In genomic region chr5:9947944-9948343, GRCh38 we compare ENCODE assay signal across 22 cellular contexts.
"Had no signal": no experiment of that assay in that cellular context is flagged by ENCODE, and none has a peak within 500 bp of the region (broad histone marks: within the 10 kb centered on the region; RNA-seq: fewer than 3 reads in every experiment).

No MANE protein-coding gene starts in this region.

- H3K27me3 ChIP-seq: esophagus squamous epithelium, right atrium auricular region, spleen, testis, vagina had no signal

- H3K9me3 ChIP-seq: esophagus squamous epithelium, heart right ventricle, lower lobe of right lung, right atrium auricular region, spleen, testis, vagina had no signal

- ATAC-seq: activated CD8-positive, alpha-beta memory T cell treated with anti-CD3 and anti-CD28 coated beads, Interleukin-2, amount 10 ng/mL, durations not matched to agents 7 days and 5 days; activated CD8-positive, alpha-beta T cell treated with anti-CD3 and anti-CD28 coated beads for 36 hours; left colon; naive thymus-derived CD4-positive, alpha-beta T cell had no signal

- DNase-seq: activated CD4-positive, alpha-beta T cell treated with anti-CD3 and anti-CD28 coated beads, Interleukin-2, amount 10 ng/mL, durations not matched to agents 7 days and 5 days; activated CD4-positive, CD25-positive, alpha-beta regulatory T cell; activated CD8-positive, alpha-beta memory T cell treated with anti-CD3 and anti-CD28 coated beads, Interleukin-2, amount 10 ng/mL, durations not matched to agents 7 days and 5 days; activated CD8-positive, alpha-beta T cell treated with anti-CD3 and anti-CD28 coated beads for 36 hours; activated effector memory CD4-positive, alpha-beta T cell treated with anti-CD3 and anti-CD28 coated beads, Interleukin-2, amount 50 U/mL, for 16 hours; activated naive CD4-positive, alpha-beta T cell treated with anti-CD3 and anti-CD28 coated beads, Interleukin-2, amount 10 ng/mL, durations not matched to agents 7 days and 5 days; activated T-cell treated with anti-CD3 and anti-CD28 coated beads for 4 hours; cerebellar nuclear complex; cortex of kidney; endodermal cell; esophagus squamous epithelium; heart right ventricle; islet precursor cell; left colon; lower lobe of right lung; naive thymus-derived CD4-positive, alpha-beta T cell; spleen; stimulated activated CD4-positive, alpha-beta T cell treated with anti-CD3 and anti-CD28 coated beads, Interleukin-4, amount 100 ng/mL, for 1 hour; stimulated activated naive CD4-positive, alpha-beta T cell; testis had no signal

- H3K27ac ChIP-seq: esophagus squamous epithelium, heart right ventricle, lower lobe of right lung, right atrium auricular region, spleen, testis, vagina had no signal

- H3K4me1 ChIP-seq: esophagus squamous epithelium, heart right ventricle, lower lobe of right lung, right atrium auricular region, spleen, testis, vagina had no signal

- H3K36me3 ChIP-seq: esophagus squamous epithelium, heart right ventricle, lower lobe of right lung, right atrium auricular region, spleen, vagina had no signal

- H3K4me3 ChIP-seq: esophagus squamous epithelium, heart right ventricle, lower lobe of right lung, right atrium auricular region, spleen, testis, vagina had no signal
